9 cellular contexts compared by ENCODE assay signal in genomic region chr16:68356249-68356918, GRCh38. TPM values are rescaled to one million over a fixed set of nuclear protein-coding genes. Genes with fewer than 3 reads are reported as not detected.
DNase-seq lines count a peak whose midpoint lies in the region; ATAC-seq, FAIRE-seq and TF ChIP-seq lines count a peak whose summit lies in the region.
"Had no signal": no experiment of that assay in that cellular context is flagged by ENCODE, and none has a peak within 500 bp of the region (broad histone marks: within the 10 kb centered on the region; RNA-seq: fewer than 3 reads in every experiment).

No MANE protein-coding gene starts in this region.

- H2BK5ac ChIP-seq in trophoblast cell (ENCODE audit: low read depth, low read length, poor library complexity), result no peak overlapping the region

- peaks cover 11 to 12% of the 10 kb centered on the region in 2 experiments for H3K4me1 ChIP-seq in trophoblast cell (ENCODE audit: control insufficient read depth in 1 of 2, insufficient read depth in 2 of 2, low read length in 2 of 2)
- H3K4me1 ChIP-seq in suprapubic skin, result peaks cover 15% of the 10 kb centered on the region
- no peaks in the 10 kb centered on the region for H3K4me1 ChIP-seq in uterus

- no peak overlapping the region for H3K9ac ChIP-seq in trophoblast cell (ENCODE audit: low read length)

- no peak overlapping the region for H3K4ac ChIP-seq in trophoblast cell (ENCODE audit: low read depth, low read length)

- no peak overlapping the region for H3K18ac ChIP-seq in trophoblast cell (ENCODE audit: low read length)

- H4K8ac ChIP-seq in trophoblast cell (ENCODE audit: low read depth, low read length), result no peak overlapping the region

- H3K36me3 ChIP-seq in trophoblast cell (ENCODE audit: control insufficient read depth in 1 of 2, insufficient read depth in 2 of 2, low read length in 2 of 2), result peaks cover 58 to 59% of the 10 kb centered on the region in 2 experiments
- H3K36me3 ChIP-seq in suprapubic skin, result peaks cover 79% of the 10 kb centered on the region
- no peaks in the 10 kb centered on the region for H3K36me3 ChIP-seq in uterus

- FAIRE-seq in GM18507 (lab: Jason Lieb, UNC), result peak; percentile 93
- FAIRE-seq: endometrium had no signal

- H3K27ac ChIP-seq in trophoblast cell (ENCODE audit: low read depth, low read length), result no peak overlapping the region
- H3K27ac ChIP-seq in suprapubic skin, result no peak overlapping the region
- no peak overlapping the region for H3K27ac ChIP-seq in uterus

- no peaks in the 10 kb centered on the region for H3K27me3 Mint-ChIP-seq in activated naive CD4-positive, alpha-beta T cell treated with anti-CD3 and anti-CD28 coated beads for 36 hours (ENCODE audit: low read depth)

- H2BK120ac ChIP-seq in trophoblast cell (ENCODE audit: insufficient read depth, low read length, poor library complexity), result no peak overlapping the region

- peaks cover 3% of the 10 kb centered on the region for H3K79me1 ChIP-seq in trophoblast cell (ENCODE audit: low read length)

- DNase-seq in GM18507 (ENCODE audit: extremely low spot score, insufficient read length, low read depth), result peak; percentile 82
- peak; percentile 89 for DNase-seq in SIG-M5 treated with dmso at 0.1 percent for 504 hours (lab: John Stamatoyannopoulos, UW; ENCODE audit: unreplicated experiment)
- peak; percentile 86 for DNase-seq in activated naive CD4-positive, alpha-beta T cell treated with anti-CD3 and anti-CD28 coated beads for 36 hours
- DNase-seq in stimulated activated CD4-positive, alpha-beta T cell treated with anti-CD3 and anti-CD28 coated beads, Interleukin-2, amount 100 ng/mL, for 48 hours, result peak; percentile 35 to 48
- no peak for DNase-seq in trophoblast cell
- no peak for DNase-seq in suprapubic skin (ENCODE audit: low spot score in 2 of 2)
- no peak for DNase-seq in uterus

- peak overlapping the region; percentile 56 for H3K27ac Mint-ChIP-seq in activated naive CD4-positive, alpha-beta T cell treated with anti-CD3 and anti-CD28 coated beads for 36 hours

- H2AK5ac ChIP-seq in trophoblast cell (ENCODE audit: low read length), result no peak overlapping the region

- no peak for TF ChIP-seq CTCF in suprapubic skin (IDR thresholded peaks at IDR 0.05)
- TF ChIP-seq CTCF in uterus (IDR thresholded peaks at IDR 0.05), result no peak

- H3K79me2 ChIP-seq in trophoblast cell (ENCODE audit: control insufficient read depth, insufficient read depth, low read length, poor library complexity), result no peaks in the 10 kb centered on the region

- no peak overlapping the region for H3K4me3 Mint-ChIP-seq in activated naive CD4-positive, alpha-beta T cell treated with anti-CD3 and anti-CD28 coated beads for 36 hours

- no peak overlapping the region for H2BK12ac ChIP-seq in trophoblast cell (ENCODE audit: low read length)

- H3K9me3 Mint-ChIP-seq in activated naive CD4-positive, alpha-beta T cell treated with anti-CD3 and anti-CD28 coated beads for 36 hours, result no peaks in the 10 kb centered on the region

- no peak overlapping the region for H3K4me2 ChIP-seq in trophoblast cell (ENCODE audit: low read length)

- H3K4me1 Mint-ChIP-seq in activated naive CD4-positive, alpha-beta T cell treated with anti-CD3 and anti-CD28 coated beads for 36 hours (ENCODE audit: low read depth), result peaks cover 28% of the 10 kb centered on the region

- H2AFZ ChIP-seq in trophoblast cell (ENCODE audit: insufficient read depth, low read length, poor library complexity), result no peak overlapping the region

- H3K23ac ChIP-seq in trophoblast cell (ENCODE audit: low read length), result no peak overlapping the region

- H4K12ac ChIP-seq in trophoblast cell (ENCODE audit: low read depth, low read length), result no peak overlapping the region

- no peak overlapping the region for H3K14ac ChIP-seq in trophoblast cell (ENCODE audit: low read length)

- no CpG with 5 or more reads among the region's 28 CpGs for WGBS in trophoblast cell (ENCODE audit: extremely low coverage, insufficient coverage, insufficient read length)
- WGBS in suprapubic skin, result 68% methylated on average over 20 of the region's 28 CpGs

- no peak for TF ChIP-seq EP300 in suprapubic skin (IDR thresholded peaks at IDR 0.05)

- H3K27me3 ChIP-seq in trophoblast cell (ENCODE audit: insufficient read depth, low read length) (no peaks in the 10 kb centered on the region), suprapubic skin (no peaks in the 10 kb centered on the region), uterus (no peaks in the 10 kb centered on the region)

- CTCF ChIA-PET in activated naive CD4-positive, alpha-beta T cell treated with anti-CD3 and anti-CD28 coated beads for 36 hours (lab: Charles Lee), result interaction anchor here (0.6 to 3.2 kb wide), 11 partner anchors 8 to 172 kb away, joined by 3 to 18 read pairs (median 4); partner anchors contain the start of gene SLC7A6

- H4K91ac ChIP-seq in trophoblast cell (ENCODE audit: low read depth, low read length), result no peak overlapping the region

- no peak for TF ChIP-seq POLR2A in suprapubic skin (IDR thresholded peaks at IDR 0.05)
- TF ChIP-seq POLR2A in uterus (IDR thresholded peaks at IDR 0.05), result no peak

- H3K36me3 Mint-ChIP-seq in activated naive CD4-positive, alpha-beta T cell treated with anti-CD3 and anti-CD28 coated beads for 36 hours (ENCODE audit: low read depth), result peaks cover 40% of the 10 kb centered on the region

- H3K9me3 ChIP-seq in trophoblast cell (ENCODE audit: insufficient read depth, low read depth, low read length) (peaks cover 5% of the 10 kb centered on the region), suprapubic skin (no peaks in the 10 kb centered on the region), uterus (no peaks in the 10 kb centered on the region)

- intact Hi-C loops in activated naive CD4-positive, alpha-beta T cell treated with anti-CD3 and anti-CD28 coated beads for 36 hours (cut with micrococcal nuclease), result loop anchor here (1.0 kb wide), 1 partner anchor 92 kb away; the partner anchor contains the start of gene SLC7A6
- intact Hi-C loops in uterus (cut with DNase I; ENCODE audit: low total_unique reads), result no loop called here

- peak; percentile 84 for ATAC-seq in HG02852 (IDR thresholded peaks at IDR 0.05; ENCODE audit: unreplicated experiment)

- no peak overlapping the region for H3K4me3 ChIP-seq in trophoblast cell (ENCODE audit: low read depth, low read length)
- no peak overlapping the region for H3K4me3 ChIP-seq in suprapubic skin
- H3K4me3 ChIP-seq in uterus, result no peak overlapping the region

RNA-seq across cellular contexts. Expression of gene PRMT7, which starts 45.6 kb away (rescaled TPM):
- total RNA-seq in activated naive CD4-positive, alpha-beta T cell treated with anti-CD3 and anti-CD28 coated beads for 36 hours, result 10 to 100 TPM; 51.6 to 52.4 TPM
- 32.7 and 33.3 TPM in 2 replicates for polyA plus RNA-seq in trophoblast cell (2013)
- total RNA-seq in suprapubic skin (100 to 1,000 TPM in 1 of 4 donors, 10 to 100 TPM in 3; 38.8 to 101 (median 69.9) TPM), uterus (100 to 1,000 TPM in 1 of 4 donors, 10 to 100 TPM in 2, 1 to 10 TPM in 1; 8.2 to 111 (median 66.9) TPM)

RNA-seq across cellular contexts. Expression of gene SLC7A6OS, which starts 45.6 kb away (rescaled TPM):
- total RNA-seq in activated naive CD4-positive, alpha-beta T cell treated with anti-CD3 and anti-CD28 coated beads for 36 hours, result 10 to 100 TPM; 23.0 to 26.4 TPM
- 8.8 and 9.9 TPM in 2 replicates for polyA plus RNA-seq in trophoblast cell (2013)
- total RNA-seq in suprapubic skin (10 to 100 TPM in 2 of 4 donors, 1 to 10 TPM in 2; 8.8 to 18.1 (median 10.1) TPM), uterus (10 to 100 TPM in 2 of 4 donors, 1 to 10 TPM in 2; 7.6 to 18.9 (median 13.4) TPM)

Comparison
In these comparisons a context has a peak if more than half of its experiments do, and no peak if none do; other contexts are left out.
1. DNase-seq: peak in GM18507 (single experiment), SIG-M5 treated with dmso at 0.1 percent for 504 hours (single experiment), activated naive CD4-positive, alpha-beta T cell treated with anti-CD3 and anti-CD28 coated beads for 36 hours (single experiment) and stimulated activated CD4-positive, alpha-beta T cell treated with anti-CD3 and anti-CD28 coated beads, Interleukin-2, amount 100 ng/mL, for 48 hours (2 of 2); none in trophoblast cell (0 of 2), suprapubic skin (0 of 2) and uterus (0 of 2).